Comparison of ENCODE assay signal across 15 cellular contexts in genomic region chr3:8509961-8510360, GRCh38. TPM values are rescaled to one million over a fixed set of nuclear protein-coding genes. Genes with fewer than 3 reads are reported as not detected.
DNase-seq lines count a peak whose midpoint lies in the region; ATAC-seq lines count a peak whose summit lies in the region.
"Had no signal": no experiment of that assay in that cellular context is flagged by ENCODE, and none has a peak within 500 bp of the region (broad histone marks: within the 10 kb centered on the region; RNA-seq: fewer than 3 reads in every experiment).

No MANE protein-coding gene starts in this region.

- WGBS in GM23248 (ENCODE audit: low coverage in 1 of 2, low lambda C conversion rate in 2 of 2, missing lambda C conversion rate in 2 of 2), 2 experiments = 2 to 10% methylated on average over 6 of the region's 6 CpGs

- DNase-seq in GM23248 (peak; percentile 95), adipocyte (ENCODE audit: low read depth) (peak; percentile 63), glomerular visceral epithelial cell (ENCODE audit: extremely low spot score) (peak; percentile 95), stromal cell of bone marrow (ENCODE audit: low read depth) (peak; percentile 67)
- DNase-seq in activated naive CD4-positive, alpha-beta T cell treated with Interleukin-2 at 50 U/mL for 16 hours = no peak
- DNase-seq in stimulated activated naive CD4-positive, alpha-beta T cell treated with Interleukin-2 at 50 U/mL for 16 hours (lab: John Stamatoyannopoulos, UW) = no peak
- DNase-seq: activated CD8-positive, alpha-beta T cell treated with anti-CD3 and anti-CD28 coated beads, Interleukin-2, amount 10 ng/mL, durations not matched to agents 7 days and 5 days; activated naive CD8-positive, alpha-beta T cell treated with anti-CD3 and anti-CD28 coated beads for 36 hours; erythroblast; left colon; NCI-H1092; pancreas; T-helper 1 cell had no signal

- H3K9me3 ChIP-seq in GM23248 (ENCODE audit: low read depth) (no peaks in the 10 kb centered on the region), adipocyte (ENCODE audit: control insufficient read depth, low read length) (no peaks in the 10 kb centered on the region)
- H3K9me3 ChIP-seq: pancreas had no signal

- no peaks in the 10 kb centered on the region for H4K20me1 ChIP-seq in GM23248 (ENCODE audit: insufficient read depth)

- peaks cover 82% of the 10 kb centered on the region for H3F3A ChIP-seq in GM23248 (ENCODE audit: insufficient read depth)

- H3K4me2 ChIP-seq in GM23248 (ENCODE audit: unreplicated experiment) = peak overlapping the region; percentile 83

- H3K36me3 ChIP-seq in GM23248 (ENCODE audit: low read depth) (peaks cover 36% of the 10 kb centered on the region; the same call in 1 of the 2 replicates), adipocyte (ENCODE audit: control insufficient read depth, insufficient read depth, low read length, severe bottlenecking) (peaks cover 97% of the 10 kb centered on the region)

- H3K4me1 ChIP-seq in GM23248 (ENCODE audit: insufficient read depth) (peaks cover 55% of the 10 kb centered on the region), adipocyte (ENCODE audit: control insufficient read depth, insufficient read depth, low read length) (peaks cover 46% of the 10 kb centered on the region)

- no peaks in the 10 kb centered on the region for H3K9me2 ChIP-seq in GM23248 (ENCODE audit: insufficient read depth)

- H3K79me2 ChIP-seq in GM23248 (ENCODE audit: insufficient read depth) = peaks cover 59% of the 10 kb centered on the region

- in situ Hi-C loops in GM23248 (cut with MboI) = no loop called here

- H3K27me3 ChIP-seq in GM23248 (replicated peaks; ENCODE audit: insufficient read depth) (no peaks in the 10 kb centered on the region), adipocyte (replicated peaks; ENCODE audit: control insufficient read depth, insufficient read depth, low read length) (no peaks in the 10 kb centered on the region)
- H3K27me3 ChIP-seq: pancreas had no signal

- no peak overlapping the region for H3K4me3 ChIP-seq in GM23248
- no peak overlapping the region for H3K4me3 ChIP-seq in adipocyte (ENCODE audit: low read length)
- H3K4me3 ChIP-seq: pancreas had no signal

- ATAC-seq in HG03039 (IDR thresholded peaks at IDR 0.05; ENCODE audit: unreplicated experiment) = no peak
- ATAC-seq in GM18858 (IDR thresholded peaks at IDR 0.05; ENCODE audit: unreplicated experiment) = no peak
- ATAC-seq: activated CD8-positive, alpha-beta T cell treated with anti-CD3 and anti-CD28 coated beads, Interleukin-2, amount 10 ng/mL, durations not matched to agents 7 days and 5 days; left colon had no signal

- peak overlapping the region; percentile 81 for H3K27ac ChIP-seq in GM23248
- H3K27ac ChIP-seq: pancreas had no signal

- peak overlapping the region; percentile 39 for H3K9ac ChIP-seq in GM23248
- H3K9ac ChIP-seq in adipocyte (ENCODE audit: low read length) = no peak overlapping the region

- no peak overlapping the region for H2AFZ ChIP-seq in GM23248

RNA-seq across cellular contexts. Expression of gene LMCD1, which starts 8.3 kb away (rescaled TPM):
- 149 and 259 TPM in 2 replicates for total RNA-seq in GM23248 (2014; rRNA removed; shearing (Covaris generic))
- polyA plus RNA-seq in GM23248 (2016; fragmentation: Nextera tagmentation; extraction: Ambion mirVana) = 187 and 189 TPM in 2 replicates

Comparison
In these comparisons a context has a peak if more than half of its experiments do, and no peak if none do; other contexts are left out.
1. DNase-seq: peak in GM23248 (single experiment), adipocyte (single experiment), glomerular visceral epithelial cell (single experiment) and stromal cell of bone marrow (single experiment); none in activated naive CD4-positive, alpha-beta T cell treated with Interleukin-2 at 50 U/mL for 16 hours (single experiment) and stimulated activated naive CD4-positive, alpha-beta T cell treated with Interleukin-2 at 50 U/mL for 16 hours (single experiment).